ENCODE assay signal across 6 cellular contexts in the genomic region with DNA sequence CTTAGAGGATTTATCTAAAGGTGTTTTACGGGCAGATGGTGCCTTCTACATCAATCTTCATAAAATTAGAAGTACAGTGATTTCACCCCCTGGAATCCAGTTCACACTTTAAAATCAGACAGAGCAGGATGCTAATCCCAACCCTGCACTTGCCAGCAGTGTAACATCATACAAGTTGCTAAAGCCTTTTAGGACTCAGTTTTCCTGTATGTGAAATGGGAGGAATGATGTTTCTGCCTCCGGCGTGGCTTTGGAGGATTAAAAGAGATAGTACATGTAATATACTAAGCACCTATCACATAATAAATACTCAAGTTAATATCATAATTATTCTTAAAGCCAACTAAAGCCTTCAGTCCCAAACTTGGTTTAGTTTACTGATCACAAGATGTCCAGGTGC.
"Had no signal": no experiment of that assay in that cellular context is flagged by ENCODE, and none has a peak within 500 bp of the region (broad histone marks: within the 10 kb centered on the region; RNA-seq: fewer than 3 reads in every experiment).

No MANE protein-coding gene starts in this region.

- DNase-seq: H9, HCEC 1CT, KG1 had no signal

- ATAC-seq: GM23338 had no signal

- H3K4me2 ChIP-seq: GM23338 had no signal

- H3K4me3 ChIP-seq: GM23338 had no signal

- FAIRE-seq: H1, H54 had no signal

- H2AFZ ChIP-seq: GM23338 had no signal
